1 cellular context compared by ENCODE assay signal in genomic region chr22:24315367-24315781, GRCh38.
TF ChIP-seq lines count a peak whose summit lies in the region.

No MANE protein-coding gene starts in this region.

TF ChIP-seq in HepG2, 621 proteins besides CTCF, POLR2A, EP300 and RAD21 (continued from another document and continues in another):
- TF ChIP-seq ARID5B (CRISPR knock-in tag; IDR thresholded peaks at IDR 0.05) (peak; percentile 69), JUNB (CRISPR knock-in tag; IDR thresholded peaks at IDR 0.05; ENCODE audit: borderline replicate concordance) (no peak), ERF (CRISPR knock-in tag; IDR thresholded peaks at IDR 0.05) (no peak), KMT2A (CRISPR knock-in tag; IDR thresholded peaks at IDR 0.05) (no peak), ARHGAP35 (CRISPR knock-in tag; IDR thresholded peaks at IDR 0.05; ENCODE audit: borderline replicate concordance) (no peak), FOXA3 (CRISPR knock-in tag; IDR thresholded peaks at IDR 0.05) (peak; percentile 56), ZNF33A (CRISPR knock-in tag; IDR thresholded peaks at IDR 0.05; ENCODE audit: borderline replicate concordance) (no peak), BCL6 (CRISPR knock-in tag; IDR thresholded peaks at IDR 0.05) (peak; percentile 76), KLF9 (CRISPR knock-in tag; IDR thresholded peaks at IDR 0.05; ENCODE audit: low read depth) (no peak), POGK (CRISPR knock-in tag; conservative IDR thresholded peaks at IDR 0.05) (no peak), ARID4A (CRISPR knock-in tag; IDR thresholded peaks at IDR 0.05; ENCODE audit: borderline replicate concordance) (no peak; the same call in 1 of the 2 replicates), ATF3 (CRISPR knock-in tag; IDR thresholded peaks at IDR 0.05) (no peak), SOX13 (IDR thresholded peaks at IDR 0.05) (no peak), SOX13 (CRISPR knock-in tag; conservative IDR thresholded peaks at IDR 0.05 in 1 of 2, IDR thresholded peaks at IDR 0.05 in 1 of 2) (peak in 1 of 2 experiments; percentile 72; a peak in 2 of 4 replicates), ZNF768 (CRISPR knock-in tag; IDR thresholded peaks at IDR 0.05) (no peak), CSRNP2 (CRISPR knock-in tag; conservative IDR thresholded peaks at IDR 0.05; ENCODE audit: low read depth) (no peak), ARNT (IDR thresholded peaks at IDR 0.05) (no peak), ELF3 (CRISPR knock-in tag; IDR thresholded peaks at IDR 0.05) (no peak), MAX (IDR thresholded peaks at IDR 0.05) (no peak), ZBTB42 (CRISPR knock-in tag; IDR thresholded peaks at IDR 0.05) (no peak), PCBP2 (optimal IDR thresholded peaks at IDR 0.05; ENCODE audit: low read depth, low read length, poor library complexity, severe bottlenecking) (no peak), ZNF83 (CRISPR knock-in tag; IDR thresholded peaks at IDR 0.05; ENCODE audit: borderline replicate concordance) (no peak), RBAK (CRISPR knock-in tag; IDR thresholded peaks at IDR 0.05) (no peak), E2F1 (CRISPR knock-in tag; IDR thresholded peaks at IDR 0.05) (no peak), ZFP90 (CRISPR knock-in tag; IDR thresholded peaks at IDR 0.05; ENCODE audit: borderline replicate concordance) (no peak), ZNF264 (CRISPR knock-in tag; IDR thresholded peaks at IDR 0.05) (no peak), ZMAT3 (CRISPR knock-in tag; conservative IDR thresholded peaks at IDR 0.05) (no peak), KIAA2018 (CRISPR knock-in tag; IDR thresholded peaks at IDR 0.05; ENCODE audit: borderline replicate concordance) (no peak), HHEX (CRISPR knock-in tag; IDR thresholded peaks at IDR 0.05) (no peak), ZSCAN21 (CRISPR knock-in tag; IDR thresholded peaks at IDR 0.05; ENCODE audit: borderline replicate concordance) (no peak), MBNL3 (CRISPR knock-in tag; conservative IDR thresholded peaks at IDR 0.05) (no peak), CBFB (CRISPR knock-in tag; IDR thresholded peaks at IDR 0.05) (no peak), ZNF782 (CRISPR knock-in tag; IDR thresholded peaks at IDR 0.05; ENCODE audit: borderline replicate concordance) (no peak)
